16 cellular contexts compared by ENCODE assay signal in the genomic region with DNA sequence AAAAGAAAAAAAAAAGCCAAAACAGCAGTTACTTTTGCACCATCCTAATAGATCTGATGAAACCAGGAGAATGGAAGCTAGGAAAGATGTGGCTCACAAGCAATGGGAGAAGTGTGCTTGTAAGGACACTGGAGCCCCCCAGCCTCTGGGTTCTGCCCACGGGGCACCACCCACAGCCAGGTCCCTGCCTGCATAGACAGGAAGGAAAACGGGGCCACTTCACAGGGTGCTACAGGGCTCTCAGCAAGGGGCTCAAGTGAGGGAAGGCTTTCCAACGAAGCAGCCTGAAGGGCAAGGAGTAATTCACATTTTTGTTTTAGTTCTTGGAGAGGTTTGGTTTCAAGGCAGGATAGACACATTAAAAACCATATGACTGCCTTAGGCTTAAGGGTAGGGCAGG. TPM values are rescaled to one million over a fixed set of nuclear protein-coding genes. Genes with fewer than 3 reads are reported as not detected.
DNase-seq lines count a peak whose midpoint lies in the region; ATAC-seq and TF ChIP-seq lines count a peak whose summit lies in the region.
"Had no signal": no experiment of that assay in that cellular context is flagged by ENCODE, and none has a peak within 500 bp of the region (broad histone marks: within the 10 kb centered on the region; RNA-seq: fewer than 3 reads in every experiment).

No MANE protein-coding gene starts in this region.

- no peak for DNase-seq in activated T-cell treated with anti-CD3 and anti-CD28 coated beads, Interleukin-2, amount 50 U/mL, for 72 hours
- no peak for DNase-seq in activated T-cell treated with anti-CD3 and anti-CD28 coated beads, Interleukin-2, amount 50 U/mL, for 48 hours
- peak; percentile 55 for DNase-seq in spleen
- DNase-seq in mesenteric fat pad (ENCODE audit: low spot score) = no peak
- DNase-seq: activated gamma-delta T cell, DMS79, erythroblast, NCI-H1436, NCI-H446 treated with DMSO at 0.1 percent for 48 hours, small intestine had no signal

- H3K9ac ChIP-seq in OCI-LY1 (ENCODE audit: low read length) = peak overlapping the region; percentile 29; the same call in 1 of the 2 replicates
- H3K9ac ChIP-seq in endocrine pancreas (ENCODE audit: control insufficient read depth, insufficient read depth, low read length) = peak overlapping the region; percentile 17

- H3K4me1 ChIP-seq in OCI-LY1 (ENCODE audit: insufficient read depth, low read length, severe bottlenecking) = peaks cover 99% of the 10 kb centered on the region
- peaks cover 29% of the 10 kb centered on the region for H3K4me1 ChIP-seq in endocrine pancreas (ENCODE audit: control insufficient read depth, insufficient read depth, low read length)
- H3K4me1 ChIP-seq in spleen = peaks cover 96 to 100% (median 100%) of the 10 kb centered on the region in 6 donors

- no peaks in the 10 kb centered on the region for H3K9me2 ChIP-seq in OCI-LY1 (ENCODE audit: low read depth, low read length)

- no peaks in the 10 kb centered on the region for H4K20me1 ChIP-seq in OCI-LY1 (ENCODE audit: insufficient read depth, low read length)

- peak overlapping the region; percentile 85 for H3K27ac ChIP-seq in OCI-LY1 (ENCODE audit: low read depth, low read length, poor library complexity, severe bottlenecking)
- peak overlapping the region in 3 of 8 donors; percentile 3 to 29 (median 23) for H3K27ac ChIP-seq in spleen

- no peak overlapping the region for H2AFZ ChIP-seq in OCI-LY1 (ENCODE audit: low read length)

- peak overlapping the region; percentile 11 for H3K27ac Mint-ChIP-seq in activated T-cell treated with anti-CD3 and anti-CD28 coated beads, Interleukin-2, amount 50 U/mL, for 72 hours

- H3K4me2 ChIP-seq in OCI-LY1 (ENCODE audit: low read length) = peak overlapping the region; percentile 46; the same call in 1 of the 2 replicates

- TF ChIP-seq POLR2A in spleen (IDR thresholded peaks at IDR 0.05) = no peak

- H3K36me3 ChIP-seq in OCI-LY1 (ENCODE audit: insufficient read depth, low read length) = no peaks in the 10 kb centered on the region
- H3K36me3 ChIP-seq in endocrine pancreas (ENCODE audit: control insufficient read depth, insufficient read depth, low read length) = no peaks in the 10 kb centered on the region
- H3K36me3 ChIP-seq in spleen = peaks cover 0 to 5% (median 0%) of the 10 kb centered on the region in 6 donors
- H3K36me3 ChIP-seq: thoracic aorta had no signal

- 4 to 15% (median 12%) methylated on average over 3 of the region's 3 CpGs for WGBS in spleen, 5 donors

- peaks cover 0 to 3% of the 10 kb centered on the region in 2 donors for H3K36me3 Mint-ChIP-seq in activated T-cell treated with anti-CD3 and anti-CD28 coated beads, Interleukin-2, amount 50 U/mL, for 72 hours (ENCODE audit: insufficient read depth in 2 of 2)

- peaks cover 93% of the 10 kb centered on the region for H3K79me2 ChIP-seq in OCI-LY1 (ENCODE audit: insufficient read depth, low read length)

- TF ChIP-seq CTCF in OCI-LY1 (IDR thresholded peaks at IDR 0.05; ENCODE audit: low read length) = no peak
- no peak for TF ChIP-seq CTCF in spleen (IDR thresholded peaks at IDR 0.05 in 8 of 11, conservative IDR thresholded peaks at IDR 0.05 in 3 of 11)

- H3K4me1 Mint-ChIP-seq in activated T-cell treated with anti-CD3 and anti-CD28 coated beads, Interleukin-2, amount 50 U/mL, for 72 hours (ENCODE audit: low read depth) = peaks cover 96% of the 10 kb centered on the region

- no peaks in the 10 kb centered on the region for H3K9me3 Mint-ChIP-seq in activated T-cell treated with anti-CD3 and anti-CD28 coated beads, Interleukin-2, amount 50 U/mL, for 72 hours

- ATAC-seq in activated T-cell treated with anti-CD3 and anti-CD28 coated beads, Interleukin-2, amount 50 U/mL, for 72 hours (replicated peaks in 1 of 2) = no peak
- ATAC-seq in HG02678 (IDR thresholded peaks at IDR 0.05; ENCODE audit: unreplicated experiment) (no peak), GM18498 (IDR thresholded peaks at IDR 0.05; ENCODE audit: unreplicated experiment) (no peak)
- ATAC-seq: activated CD4-positive, CD25-positive, alpha-beta regulatory T cell treated with anti-CD3 and anti-CD28 coated beads, Interleukin-2, amount 50 U/mL, for 24 hours had no signal

- H3K4me3 ChIP-seq in OCI-LY1 (ENCODE audit: low read depth, low read length, poor library complexity, severe bottlenecking) = no peak overlapping the region
- no peak overlapping the region for H3K4me3 ChIP-seq in endocrine pancreas (ENCODE audit: control insufficient read depth, insufficient read depth, low read length)
- H3K4me3 ChIP-seq in spleen = no peak overlapping the region
- H3K4me3 ChIP-seq: thoracic aorta had no signal

- H3K27me3 Mint-ChIP-seq in activated T-cell treated with anti-CD3 and anti-CD28 coated beads, Interleukin-2, amount 50 U/mL, for 72 hours (ENCODE audit: low read depth) = no peaks in the 10 kb centered on the region

- H3K9me3 ChIP-seq in OCI-LY1 (ENCODE audit: low read length) = no peaks in the 10 kb centered on the region
- H3K9me3 ChIP-seq in endocrine pancreas (ENCODE audit: control insufficient read depth, low read length) = no peaks in the 10 kb centered on the region
- H3K9me3 ChIP-seq in spleen = no peaks in the 10 kb centered on the region
- H3K9me3 ChIP-seq: thoracic aorta had no signal

- intact Hi-C loops in spleen (cut with DNase I; ENCODE audit: low total_unique reads) = no loop called here

- H3F3A ChIP-seq in OCI-LY1 (ENCODE audit: insufficient read depth, low read length) = no peaks in the 10 kb centered on the region

- H3K4me3 Mint-ChIP-seq in activated T-cell treated with anti-CD3 and anti-CD28 coated beads, Interleukin-2, amount 50 U/mL, for 72 hours = peak overlapping the region; percentile 29 to 47

- H3K27me3 ChIP-seq in OCI-LY1 (ENCODE audit: insufficient read depth, low read length) = no peaks in the 10 kb centered on the region
- H3K27me3 ChIP-seq in endocrine pancreas (ENCODE audit: control insufficient read depth, insufficient read depth, low read length) = no peaks in the 10 kb centered on the region
- H3K27me3 ChIP-seq in spleen (replicated peaks in 1 of 7) = no peaks in the 10 kb centered on the region

RNA-seq across cellular contexts. Expression of a gene that starts 42.7 kb away (rescaled TPM):
- 100 to 1,000 TPM; 161 to 187 TPM for total RNA-seq in activated T-cell treated with anti-CD3 and anti-CD28 coated beads, Interleukin-2, amount 50 U/mL, for 72 hours
- total RNA-seq in spleen (100 to 1,000 TPM in 4 of 7 donors, 10 to 100 TPM in 3; 50.7 to 146 (median 124) TPM), mesenteric fat pad (96.3 TPM)
- polyA plus RNA-seq in spleen = 10 to 100 TPM; 10.3 to 35.9 (median 14.2) TPM

RNA-seq across cellular contexts. Expression of a gene that starts 57.4 kb away (rescaled TPM):
- total RNA-seq in activated T-cell treated with anti-CD3 and anti-CD28 coated beads, Interleukin-2, amount 50 U/mL, for 72 hours = under 1 TPM; 0.16 to 0.62 TPM
- total RNA-seq in spleen (1 to 10 TPM; 1.6 to 6.6 (median 3.8) TPM), mesenteric fat pad (0.35 TPM)
- under 1 TPM; 0.13 to 0.67 (median 0.59) TPM for polyA plus RNA-seq in spleen
